Comparison of ENCODE assay signal across 8 cellular contexts in the genomic region with DNA sequence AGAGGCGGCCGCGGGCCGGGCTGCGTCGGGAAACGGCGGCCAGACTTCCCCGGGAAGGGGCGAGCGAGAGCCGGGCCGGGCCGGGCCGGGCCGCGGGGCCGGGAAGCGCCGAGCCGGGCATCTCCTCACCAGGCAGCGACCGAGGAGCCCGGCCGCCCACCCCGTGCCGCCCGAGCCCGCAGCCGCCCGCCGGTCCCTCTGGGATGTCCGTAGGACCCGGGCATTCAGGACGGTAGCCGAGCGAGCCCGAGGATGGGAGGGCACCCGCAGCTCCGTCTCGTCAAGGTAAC. TPM values are rescaled to one million over a fixed set of nuclear protein-coding genes. Genes with fewer than 3 reads are reported as not detected.
DNase-seq lines count a peak whose midpoint lies in the region; ATAC-seq and TF ChIP-seq lines count a peak whose summit lies in the region.

A gene (plus strand): TSS at position 28 of the 290 bp plus-strand sequence. CDS start 225 bp downstream, at position 253.

- no peaks in the 10 kb centered on the region for H3K9me3 ChIP-seq in HUES64 (ENCODE audit: insufficient read depth, low read depth, low read length)
- no peaks in the 10 kb centered on the region for H3K9me3 ChIP-seq in adipocyte (ENCODE audit: control insufficient read depth, low read length)
- no peaks in the 10 kb centered on the region for H3K9me3 ChIP-seq in left lung

- H3K4me3 Mint-ChIP-seq in stimulated activated naive CD8-positive, alpha-beta T cell treated with anti-CD3 and anti-CD28 coated beads, Interleukin-15, Interleukin-2, amounts not matched to agents 100 ng/mL and 50 ng/mL, for 24 hours: peak within 1 kb of the TSS; percentile 73

- no peak for DNase-seq in adipocyte (ENCODE audit: low read depth)
- DNase-seq in left lung: no peak
- DNase-seq in kidney tubule cell (ENCODE audit: low spot score): no peak
- no peak for DNase-seq in activated CD4-positive, alpha-beta T cell treated with anti-CD3 and anti-CD28 coated beads for 1 hour
- DNase-seq in DMS153 treated with DMSO at 0.1 percent for 48 hours (lab: John Stamatoyannopoulos, UW; ENCODE audit: unreplicated experiment): no peak

- ATAC-seq in left lung: no peak
- no peak for ATAC-seq in GM19397 (IDR thresholded peaks at IDR 0.05; ENCODE audit: unreplicated experiment)

- H3K9ac ChIP-seq in HUES64 (ENCODE audit: low read depth, low read length): peak within 1 kb of the TSS; percentile 45; the same call in 1 of the 2 replicates
- no peak within 1 kb of the TSS for H3K9ac ChIP-seq in adipocyte (ENCODE audit: low read length)

- H3K27ac ChIP-seq in HUES64 (ENCODE audit: low read depth, low read length) (no peak within 1 kb of the TSS), left lung (no peak within 1 kb of the TSS)

- no peaks in the 10 kb centered on the region for H3K9me3 Mint-ChIP-seq in stimulated activated naive CD8-positive, alpha-beta T cell treated with anti-CD3 and anti-CD28 coated beads, Interleukin-15, Interleukin-2, amounts not matched to agents 100 ng/mL and 50 ng/mL, for 24 hours

- peaks cover 79% of the 10 kb centered on the region for H3K27me3 ChIP-seq in HUES64 (ENCODE audit: insufficient read depth, low read length)
- peaks cover 77% of the 10 kb centered on the region for H3K27me3 ChIP-seq in adipocyte (replicated peaks; ENCODE audit: control insufficient read depth, insufficient read depth, low read length)
- H3K27me3 ChIP-seq in left lung: peaks cover 41 to 100% of the 10 kb centered on the region in 2 donors

- TF ChIP-seq CTCF in left lung (IDR thresholded peaks at IDR 0.05): no peak

- WGBS in HUES64: under 1% methylated on average over 41 of the region's 41 CpGs

- H3K27ac Mint-ChIP-seq in stimulated activated naive CD8-positive, alpha-beta T cell treated with anti-CD3 and anti-CD28 coated beads, Interleukin-15, Interleukin-2, amounts not matched to agents 100 ng/mL and 50 ng/mL, for 24 hours: no peak within 1 kb of the TSS

- peaks cover 3% of the 10 kb centered on the region for H3K4me1 Mint-ChIP-seq in stimulated activated naive CD8-positive, alpha-beta T cell treated with anti-CD3 and anti-CD28 coated beads, Interleukin-15, Interleukin-2, amounts not matched to agents 100 ng/mL and 50 ng/mL, for 24 hours (ENCODE audit: low read depth)

- H3K36me3 ChIP-seq in HUES64 (ENCODE audit: insufficient read depth, low read length) (no peaks in the 10 kb centered on the region), adipocyte (ENCODE audit: control insufficient read depth, insufficient read depth, low read length, severe bottlenecking) (no peaks in the 10 kb centered on the region), left lung (no peaks in the 10 kb centered on the region)

- H3K4me1 ChIP-seq in HUES64 (ENCODE audit: insufficient read depth, low read length) (0 out of 2 replicates have a peak, but pooled peaks cover 3% of the 10 kb centered on the region), adipocyte (ENCODE audit: control insufficient read depth, insufficient read depth, low read length) (peaks cover 3% of the 10 kb centered on the region), left lung (peaks cover 16 to 26% of the 10 kb centered on the region in 2 donors)

- no peaks in the 10 kb centered on the region for H3K36me3 Mint-ChIP-seq in stimulated activated naive CD8-positive, alpha-beta T cell treated with anti-CD3 and anti-CD28 coated beads, Interleukin-15, Interleukin-2, amounts not matched to agents 100 ng/mL and 50 ng/mL, for 24 hours (ENCODE audit: low read depth)

- intact Hi-C loops in left lung (cut with DNase I): no loop called here

- peak within 1 kb of the TSS; percentile 71 for H3K4me3 ChIP-seq in HUES64 (ENCODE audit: low read length)
- peak within 1 kb of the TSS; percentile 37 for H3K4me3 ChIP-seq in adipocyte (ENCODE audit: low read length)
- H3K4me3 ChIP-seq in left lung: peak within 1 kb of the TSS; percentile 27 to 30

- peaks cover 68% of the 10 kb centered on the region for H3K27me3 Mint-ChIP-seq in stimulated activated naive CD8-positive, alpha-beta T cell treated with anti-CD3 and anti-CD28 coated beads, Interleukin-15, Interleukin-2, amounts not matched to agents 100 ng/mL and 50 ng/mL, for 24 hours

RNA-seq across cellular contexts. Expression of the gene that starts here (rescaled TPM):
- 0.25 TPM for polyA plus RNA-seq in HUES64 (2013, experiment 1 of 2)
- 0.44 TPM for polyA plus RNA-seq in HUES64 (2013, experiment 2 of 2)
- not detected for total RNA-seq in left lung
